ENCODE assay signal across 30 cellular contexts in genomic region chr21:25776440-25776839, GRCh38.
"Had no signal": no experiment of that assay in that cellular context is flagged by ENCODE, and none has a peak within 500 bp of the region (broad histone marks: within the 10 kb centered on the region; RNA-seq: fewer than 3 reads in every experiment).

No MANE protein-coding gene starts in this region.

- H3K27ac Mint-ChIP-seq: dendritic cell treated with granulocyte-macrophage colony-stimulating factor and Interleukin-4, amounts not matched to agents 40 ng/mL and 50 ng/mL, for 4 days; endodermal cell; mesothelial cell of epicardium; naive B cell; nephron progenitor cell; stimulated activated naive B cell treated with anti-CD40 and anti-IgM and Interleukin-4, amounts not matched to agents 10 μg/mL and 1 μg/mL and 100 μg/mL, for 72 hours; stimulated activated naive CD8-positive, alpha-beta T cell treated with anti-CD3 and anti-CD28 coated beads, Interleukin-15, Interleukin-2, amounts not matched to agents 100 ng/mL and 50 ng/mL, for 24 hours had no signal

- H3K9me3 ChIP-seq: colonic mucosa, gastrocnemius medialis, heart left ventricle, mucosa of descending colon, ovary, psoas muscle, thoracic aorta, tibial nerve, upper lobe of left lung had no signal

- H3K4me1 ChIP-seq: colonic mucosa, gastrocnemius medialis, psoas muscle, tibial nerve had no signal

- ATAC-seq: esophagus mucosa; gastrocnemius medialis; heart left ventricle; left cardiac atrium; left lung; mucosa of descending colon; psoas muscle; right cardiac atrium; stimulated activated naive B cell treated with anti-CD40 and anti-IgM and Interleukin-4, amounts not matched to agents 10 μg/mL and 1 μg/mL and 100 μg/mL, for 72 hours had no signal

- H3K4me3 ChIP-seq: colonic mucosa, gastrocnemius medialis, heart left ventricle, left lung, mucosa of descending colon, ovary, psoas muscle, skin epidermis, spleen, thoracic aorta, tibial nerve, upper lobe of left lung had no signal

- H3K27ac ChIP-seq: colonic mucosa, epithelial cell of prostate, gastrocnemius medialis, heart left ventricle, left lung, ovary, psoas muscle, skin epidermis, spleen, thoracic aorta, tibial nerve, upper lobe of left lung had no signal

- H3K27me3 Mint-ChIP-seq: dendritic cell treated with granulocyte-macrophage colony-stimulating factor and Interleukin-4, amounts not matched to agents 40 ng/mL and 50 ng/mL, for 4 days; naive B cell; stimulated activated naive B cell treated with anti-CD40 and anti-IgM and Interleukin-4, amounts not matched to agents 10 μg/mL and 1 μg/mL and 100 μg/mL, for 72 hours; stimulated activated naive CD8-positive, alpha-beta T cell treated with anti-CD3 and anti-CD28 coated beads, Interleukin-15, Interleukin-2, amounts not matched to agents 100 ng/mL and 50 ng/mL, for 24 hours had no signal

- H3K36me3 Mint-ChIP-seq: mesothelial cell of epicardium, naive B cell had no signal

- H3K36me3 ChIP-seq: colonic mucosa, gastrocnemius medialis, left lung, ovary, spleen, thoracic aorta, tibial nerve, upper lobe of left lung had no signal

- H3K4me1 Mint-ChIP-seq: endodermal cell, mesothelial cell of epicardium, nephron progenitor cell had no signal

- DNase-seq: colonic mucosa; effector CD8-positive, alpha-beta T cell; endodermal cell; foreskin fibroblast; gastrocnemius medialis; heart left ventricle; hippocampal formation; left cardiac atrium; left lung; mesenchymal stem cell; mucosa of descending colon; naive B cell; nephron progenitor cell; occipital lobe; ovary; posterior cingulate gyrus; psoas muscle; right cardiac atrium; spleen; stimulated activated CD4-positive, alpha-beta T cell treated with anti-CD3 and anti-CD28 coated beads, Interleukin-4, amount 100 ng/mL, for 4 hours; stimulated activated naive B cell treated with anti-CD40 and anti-IgM and Interleukin-4, amounts not matched to agents 10 μg/mL and 1 μg/mL and 100 μg/mL, for 72 hours; upper lobe of left lung had no signal

- H3K27me3 ChIP-seq: colonic mucosa, gastrocnemius medialis, heart left ventricle, left lung, ovary, spleen, tibial nerve, upper lobe of left lung had no signal

- H3K9me3 Mint-ChIP-seq: mesothelial cell of epicardium; nephron progenitor cell; stimulated activated naive CD8-positive, alpha-beta T cell treated with anti-CD3 and anti-CD28 coated beads, Interleukin-15, Interleukin-2, amounts not matched to agents 100 ng/mL and 50 ng/mL, for 24 hours had no signal

- H3K4me3 Mint-ChIP-seq: dendritic cell treated with granulocyte-macrophage colony-stimulating factor and Interleukin-4, amounts not matched to agents 40 ng/mL and 50 ng/mL, for 4 days; endodermal cell; mesothelial cell of epicardium; naive B cell; nephron progenitor cell; stimulated activated naive B cell treated with anti-CD40 and anti-IgM and Interleukin-4, amounts not matched to agents 10 μg/mL and 1 μg/mL and 100 μg/mL, for 72 hours; stimulated activated naive CD8-positive, alpha-beta T cell treated with anti-CD3 and anti-CD28 coated beads, Interleukin-15, Interleukin-2, amounts not matched to agents 100 ng/mL and 50 ng/mL, for 24 hours had no signal
